18 cellular contexts compared by ENCODE assay signal in genomic region chr3:29354894-29355293, GRCh38.
DNase-seq lines count a peak whose midpoint lies in the region; ATAC-seq, FAIRE-seq and TF ChIP-seq lines count a peak whose summit lies in the region.
"Had no signal": no experiment of that assay in that cellular context is flagged by ENCODE, and none has a peak within 500 bp of the region (broad histone marks: within the 10 kb centered on the region; RNA-seq: fewer than 3 reads in every experiment).

No MANE protein-coding gene starts in this region.

- TF ChIP-seq CTCF in BE2C (IDR thresholded peaks at IDR 0.05; ENCODE audit: low read depth, low read length) (no peak), GM12878 (IDR thresholded peaks at IDR 0.05 in 2 of 3, conservative IDR thresholded peaks at IDR 0.05 in 1 of 3; ENCODE audit: control insufficient read depth in 2 of 3, extremely low read depth in 1 of 3, insufficient read depth in 1 of 3, low read depth in 3 of 3, low read length in 3 of 3) (no peak), A673 (conservative IDR thresholded peaks at IDR 0.05; ENCODE audit: low read depth, low read length) (no peak)

- H4K20me1 ChIP-seq in GM12878 (ENCODE audit: control insufficient read depth, insufficient read depth) = no peaks in the 10 kb centered on the region

- RAD21 ChIA-PET in GM12878 (lab: Charles Lee; ENCODE audit: unreplicated experiment) = interaction anchor here (0.9 to 1.5 kb wide), 4 partner anchors 10 to 22 kb away, joined by 3 to 5 read pairs (median 4); no protein-coding TSS in a partner anchor

- H3K4me1 ChIP-seq in BE2C = peaks cover 6% of the 10 kb centered on the region
- peaks cover 4% of the 10 kb centered on the region; the same call in 1 of the 2 replicates for H3K4me1 ChIP-seq in GM12878 (ENCODE audit: control insufficient read depth, insufficient read depth, low read length)
- H3K4me1 ChIP-seq in A673 (ENCODE audit: insufficient read depth, low read length, poor library complexity, severe bottlenecking) = peaks cover 3% of the 10 kb centered on the region

- H3K9ac ChIP-seq in GM12878 (ENCODE audit: control insufficient read depth, insufficient read depth, low read length) = no peak overlapping the region
- H3K9ac ChIP-seq: GM23248 had no signal

- BruUV-seq in GM12878 (replicated peaks; lab: Mats Ljungman, UMichigan) (no TSS peak), A673 (replicated peaks; lab: Mats Ljungman, UMichigan) (no TSS peak)

- SMC1A ChIA-PET in GM12878 (lab: Charles Lee; ENCODE audit: uncharacterized antibody, unreplicated experiment) = interaction anchor here (0.6 to 1.9 kb wide), 10 partner anchors 10 to 71 kb away, joined by 3 to 6 read pairs (median 4); no protein-coding TSS in a partner anchor

- H3K27me3 ChIP-seq in BE2C (no peaks in the 10 kb centered on the region), GM12878 (replicated peaks in 1 of 2; ENCODE audit: control insufficient read depth in 2 of 2, insufficient read depth in 2 of 2, low read length in 1 of 2) (no peaks in the 10 kb centered on the region), A673 (replicated peaks; ENCODE audit: insufficient read depth, low read depth, low read length, poor library complexity) (no peaks in the 10 kb centered on the region)

- H3K27ac ChIP-seq in GM12878 (ENCODE audit: control insufficient read depth, insufficient read depth) (no peak overlapping the region), A673 (ENCODE audit: low read depth, low read length, poor library complexity, severe bottlenecking) (no peak overlapping the region)
- H3K27ac ChIP-seq: GM23248 had no signal

- no peak for FAIRE-seq in GM12878 (lab: Jason Lieb, UNC)
- FAIRE-seq: GM18507 had no signal

- intact Hi-C loops in GM12878 (cut with micrococcal nuclease; ENCODE audit: unreplicated experiment) (no loop called here), A673 (cut with micrococcal nuclease; ENCODE audit: unreplicated experiment) (no loop called here)

- H3K4me3 ChIP-seq in BE2C (ENCODE audit: low read depth, low read length) (no peak overlapping the region), GM12878 (no peak overlapping the region), A673 (ENCODE audit: low read depth, low read length, poor library complexity, severe bottlenecking) (no peak overlapping the region)
- H3K4me3 ChIP-seq: GM23248 had no signal

- H2AFZ ChIP-seq in GM12878 (ENCODE audit: control insufficient read depth, low read depth, low read length) = peak overlapping the region; percentile 7; the same call in 1 of the 2 replicates
- H2AFZ ChIP-seq: GM23248 had no signal

- DNase-seq in NCI-H1105 treated with DMSO at 0.1 percent for 48 hours (lab: John Stamatoyannopoulos, UW) (peak; percentile 15), NCI-H1105 (lab: John Stamatoyannopoulos, UW) (no peak), BE2C (peak; percentile 11), NCI-H748 (lab: John Stamatoyannopoulos, UW; ENCODE audit: unreplicated experiment) (peak; percentile 50), GM12878 (ENCODE audit: low read depth, low spot score) (no peak), A673 (ENCODE audit: low spot score) (no peak), GDM1 (lab: John Stamatoyannopoulos, UW) (no peak)
- DNase-seq: 8988T; ACHN; C1 segment of cervical spinal cord; Calu3; CD4-positive, alpha-beta T cell; DMS153; DND-41; GF-D8; GM23248 had no signal

- TF ChIP-seq RAD21 in GM12878 (IDR thresholded peaks at IDR 0.05; ENCODE audit: insufficient read depth, low read depth, low read length) = no peak

- H3K9me3 ChIP-seq in BE2C (no peaks in the 10 kb centered on the region), GM12878 (replicated peaks; ENCODE audit: control insufficient read depth, insufficient read depth, low read length) (no peaks in the 10 kb centered on the region; the same call in 2 of the 3 replicates), A673 (ENCODE audit: low read depth, low read length, poor library complexity, severe bottlenecking) (no peaks in the 10 kb centered on the region)

- CTCF ChIA-PET in GM12878 (lab: Yijun Ruan, JAX) = interaction anchor here (1.0 kb wide), 1 partner anchor 10 kb away, joined by 3 read pairs; no protein-coding TSS in a partner anchor
- CTCF ChIA-PET in A673 (lab: Charles Lee) = no interaction called here

- POLR2A ChIA-PET in GM12878 (lab: Charles Lee) (interaction anchor here (0.6 kb wide), 1 partner anchor 28 kb away, joined by 3 read pairs; no protein-coding TSS in a partner anchor), A673 (lab: Charles Lee; ENCODE audit: low non-redundant PET) (no interaction called here)

- no peak overlapping the region for H3K4me2 ChIP-seq in GM12878 (ENCODE audit: control insufficient read depth, insufficient read depth)

- peak; percentile 14; the same call in 2 of the 3 replicates for ATAC-seq in GM12878
- ATAC-seq: HCT116 had no signal

- in situ Hi-C loops in GM12878 (cut with MboI) = no loop called here

- TF ChIP-seq EP300 in GM12878 (IDR thresholded peaks at IDR 0.05; ENCODE audit: borderline replicate concordance in 1 of 2, control insufficient read depth in 1 of 2, low read depth in 2 of 2, low read length in 2 of 2) = no peak

- H3K36me3 ChIP-seq in BE2C = no peaks in the 10 kb centered on the region; the same call in 1 of the 2 replicates
- no peaks in the 10 kb centered on the region for H3K36me3 ChIP-seq in GM12878 (ENCODE audit: control insufficient read depth in 2 of 2, insufficient read depth in 2 of 2, low read length in 1 of 2)
- no peaks in the 10 kb centered on the region for H3K36me3 ChIP-seq in A673 (ENCODE audit: insufficient read depth, low read length, poor library complexity, severe bottlenecking)

- no peaks in the 10 kb centered on the region; the same call in 1 of the 2 replicates for H3K79me2 ChIP-seq in GM12878 (ENCODE audit: control insufficient read depth, insufficient read depth, low read length)

- TF ChIP-seq POLR2A in GM12878 (IDR thresholded peaks at IDR 0.05; ENCODE audit: low read depth, low read length) = no peak

TF ChIP-seq in GM12878, 131 proteins besides CTCF, POLR2A, EP300 and RAD21:
- TF ChIP-seq STAT1 (conservative IDR thresholded peaks at IDR 0.05) = no peak
- no peak for TF ChIP-seq JUND (IDR thresholded peaks at IDR 0.05; ENCODE audit: low read depth, low read length)
- TF ChIP-seq SMC3 (IDR thresholded peaks at IDR 0.05; ENCODE audit: borderline replicate concordance, low read length) = no peak
- no peak for TF ChIP-seq POLR2AphosphoS2 (IDR thresholded peaks at IDR 0.05; ENCODE audit: low read depth, low read length)
- no peak for TF ChIP-seq SPI1 (IDR thresholded peaks at IDR 0.05; ENCODE audit: borderline replicate concordance, insufficient read depth, low read depth, low read length)
- no peak for TF ChIP-seq RUNX3 (IDR thresholded peaks at IDR 0.05; ENCODE audit: low read length)
- no peak for TF ChIP-seq RCOR1 (conservative IDR thresholded peaks at IDR 0.05; ENCODE audit: low read depth, low read length)
- TF ChIP-seq, protein P1, sequence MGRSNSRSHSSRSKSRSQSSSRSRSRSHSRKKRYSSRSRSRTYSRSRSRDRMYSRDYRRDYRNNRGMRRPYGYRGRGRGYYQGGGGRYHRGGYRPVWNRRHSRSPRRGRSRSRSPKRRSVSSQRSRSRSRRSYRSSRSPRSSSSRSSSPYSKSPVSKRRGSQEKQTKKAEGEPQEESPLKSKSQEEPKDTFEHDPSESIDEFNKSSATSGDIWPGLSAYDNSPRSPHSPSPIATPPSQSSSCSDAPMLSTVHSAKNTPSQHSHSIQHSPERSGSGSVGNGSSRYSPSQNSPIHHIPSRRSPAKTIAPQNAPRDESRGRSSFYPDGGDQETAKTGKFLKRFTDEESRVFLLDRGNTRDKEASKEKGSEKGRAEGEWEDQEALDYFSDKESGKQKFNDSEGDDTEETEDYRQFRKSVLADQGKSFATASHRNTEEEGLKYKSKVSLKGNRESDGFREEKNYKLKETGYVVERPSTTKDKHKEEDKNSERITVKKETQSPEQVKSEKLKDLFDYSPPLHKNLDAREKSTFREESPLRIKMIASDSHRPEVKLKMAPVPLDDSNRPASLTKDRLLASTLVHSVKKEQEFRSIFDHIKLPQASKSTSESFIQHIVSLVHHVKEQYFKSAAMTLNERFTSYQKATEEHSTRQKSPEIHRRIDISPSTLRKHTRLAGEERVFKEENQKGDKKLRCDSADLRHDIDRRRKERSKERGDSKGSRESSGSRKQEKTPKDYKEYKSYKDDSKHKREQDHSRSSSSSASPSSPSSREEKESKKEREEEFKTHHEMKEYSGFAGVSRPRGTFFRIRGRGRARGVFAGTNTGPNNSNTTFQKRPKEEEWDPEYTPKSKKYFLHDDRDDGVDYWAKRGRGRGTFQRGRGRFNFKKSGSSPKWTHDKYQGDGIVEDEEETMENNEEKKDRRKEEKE (IDR thresholded peaks at IDR 0.05) = no peak
- TF ChIP-seq USF2 (IDR thresholded peaks at IDR 0.05; ENCODE audit: borderline replicate concordance, low read depth, low read length) = no peak
- TF ChIP-seq PBX3 (IDR thresholded peaks at IDR 0.05; ENCODE audit: insufficient replicate concordance, low read depth, low read length) = no peak
- TF ChIP-seq STAT3 (IDR thresholded peaks at IDR 0.05; ENCODE audit: low read depth, low read length) = no peak
- TF ChIP-seq IKZF1 (conservative IDR thresholded peaks at IDR 0.05) = no peak

Comparison
In these comparisons a context has a peak if more than half of its experiments do, and no peak if none do; other contexts are left out.
1. DNase-seq: peak in NCI-H1105 treated with DMSO at 0.1 percent for 48 hours (single experiment), BE2C (single experiment) and NCI-H748 (single experiment); none in NCI-H1105 (single experiment), GM12878 (single experiment), A673 (single experiment) and GDM1 (single experiment).